Comparison of ENCODE assay signal across 17 cellular contexts in the genomic region with DNA sequence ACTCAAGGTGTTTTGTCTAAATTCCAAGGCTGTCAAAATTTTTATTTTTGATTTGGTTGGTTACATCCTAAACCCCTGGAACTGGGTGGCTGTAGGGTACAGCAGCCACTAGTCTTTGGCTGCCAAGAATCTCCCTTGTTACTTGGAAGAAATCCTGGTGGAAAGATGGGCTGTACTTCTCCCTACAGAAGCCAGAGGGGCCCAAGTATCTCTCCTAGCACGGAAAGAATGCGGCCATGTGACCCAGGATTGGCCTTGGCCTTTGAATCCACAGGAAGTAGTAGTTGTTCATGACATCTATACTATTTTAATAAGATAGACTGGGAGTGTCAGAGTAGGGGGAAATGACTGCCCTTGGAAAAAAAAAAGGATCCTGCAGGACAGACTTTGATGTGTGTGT. TPM values are rescaled to one million over a fixed set of nuclear protein-coding genes. Genes with fewer than 3 reads are reported as not detected.
DNase-seq lines count a peak whose midpoint lies in the region; ATAC-seq, FAIRE-seq and TF ChIP-seq lines count a peak whose summit lies in the region.
"Had no signal": no experiment of that assay in that cellular context is flagged by ENCODE, and none has a peak within 500 bp of the region (broad histone marks: within the 10 kb centered on the region; RNA-seq: fewer than 3 reads in every experiment).

No MANE protein-coding gene starts in this region.

- H3K27ac ChIP-seq in astrocyte (ENCODE audit: low read depth, low read length), result no peak overlapping the region
- H3K27ac ChIP-seq: heart right ventricle, spleen, upper lobe of left lung had no signal

- ATAC-seq in GM18502 (IDR thresholded peaks at IDR 0.05; ENCODE audit: poor library complexity, unreplicated experiment), result no peak
- ATAC-seq in GM21360 (IDR thresholded peaks at IDR 0.05; ENCODE audit: unreplicated experiment), result no peak
- ATAC-seq: activated CD8-positive, alpha-beta memory T cell treated with anti-CD3 and anti-CD28 coated beads, Interleukin-2, amount 10 ng/mL, durations not matched to agents 7 days and 5 days had no signal

- H3K79me2 ChIP-seq in astrocyte (ENCODE audit: insufficient read depth, low read length), result no peaks in the 10 kb centered on the region

- H3K9ac ChIP-seq in astrocyte (ENCODE audit: low read length), result no peak overlapping the region

- no peak for FAIRE-seq in astrocyte (lab: Jason Lieb, UNC)

- H3K36me3 Mint-ChIP-seq in astrocyte (ENCODE audit: low read depth, unreplicated experiment), result no peaks in the 10 kb centered on the region
- H3K36me3 Mint-ChIP-seq: activated CD8-positive, alpha-beta memory T cell treated with anti-CD3 and anti-CD28 coated beads, Interleukin-2, amount 10 ng/mL, durations not matched to agents 7 days and 5 days had no signal

- peaks cover 23% of the 10 kb centered on the region for H3K4me1 Mint-ChIP-seq in astrocyte (ENCODE audit: low read depth, unreplicated experiment)
- H3K4me1 Mint-ChIP-seq: activated CD8-positive, alpha-beta memory T cell treated with anti-CD3 and anti-CD28 coated beads, Interleukin-2, amount 10 ng/mL, durations not matched to agents 7 days and 5 days had no signal

- peaks cover 12% of the 10 kb centered on the region for H3K9me3 Mint-ChIP-seq in astrocyte (ENCODE audit: unreplicated experiment)

- no peak overlapping the region for H3K27ac Mint-ChIP-seq in astrocyte (ENCODE audit: unreplicated experiment)
- H3K27ac Mint-ChIP-seq: activated CD8-positive, alpha-beta memory T cell treated with anti-CD3 and anti-CD28 coated beads, Interleukin-2, amount 10 ng/mL, durations not matched to agents 7 days and 5 days had no signal

- peaks cover 6% of the 10 kb centered on the region for H3K4me1 ChIP-seq in astrocyte (ENCODE audit: insufficient read depth, low read length)
- H3K4me1 ChIP-seq: heart right ventricle, spleen, upper lobe of left lung had no signal

- no peak overlapping the region for H3K4me2 ChIP-seq in astrocyte (ENCODE audit: low read length)

- no peaks in the 10 kb centered on the region for H3K9me3 ChIP-seq in astrocyte (ENCODE audit: insufficient read depth, low read depth, low read length)
- H3K9me3 ChIP-seq: upper lobe of left lung had no signal

- no peaks in the 10 kb centered on the region for H3K36me3 ChIP-seq in astrocyte (ENCODE audit: insufficient read depth, low read length)
- H3K36me3 ChIP-seq: heart right ventricle, spleen, upper lobe of left lung had no signal

- no peaks in the 10 kb centered on the region for H3K27me3 Mint-ChIP-seq in astrocyte (ENCODE audit: low read depth, unreplicated experiment)

- H3K4me3 Mint-ChIP-seq in astrocyte (ENCODE audit: unreplicated experiment), result no peak overlapping the region
- H3K4me3 Mint-ChIP-seq: activated CD8-positive, alpha-beta memory T cell treated with anti-CD3 and anti-CD28 coated beads, Interleukin-2, amount 10 ng/mL, durations not matched to agents 7 days and 5 days had no signal

- H4K20me1 ChIP-seq in astrocyte (ENCODE audit: insufficient read depth, low read length), result no peaks in the 10 kb centered on the region

- DNase-seq in A172 (ENCODE audit: low spot score) (peak; percentile 44), HFF-Myc (ENCODE audit: extremely low read depth, low read depth) (peak; percentile 39), astrocyte (ENCODE audit: low read depth) (peak; percentile 30), iPS DF 19.7 (ENCODE audit: low read depth, low spot score) (peak; percentile 38), SHP77 treated with DMSO at 0.1 percent for 48 hours (lab: John Stamatoyannopoulos, UW) (no peak), NCI-H1105 (lab: John Stamatoyannopoulos, UW) (no peak)
- DNase-seq: activated CD8-positive, alpha-beta memory T cell treated with anti-CD3 and anti-CD28 coated beads, Interleukin-2, amount 10 ng/mL, durations not matched to agents 7 days and 5 days; activated effector memory CD4-positive, alpha-beta T cell treated with anti-CD3 and anti-CD28 coated beads, Interleukin-2, amount 50 U/mL, for 16 hours; aorta; heart right ventricle; NCI-H2029 treated with DMSO at 0.1 percent for 48 hours; NCI-H748 treated with DMSO at 0.1 percent for 48 hours; spleen; stimulated activated naive CD4-positive, alpha-beta T cell; upper lobe of left lung had no signal

- H2AFZ ChIP-seq in astrocyte (ENCODE audit: low read depth, low read length), result no peak overlapping the region

- TF ChIP-seq CTCF in HFF-Myc (IDR thresholded peaks at IDR 0.05; ENCODE audit: low read depth, low read length, missing control alignments) (peak; percentile 19), astrocyte (IDR thresholded peaks at IDR 0.05; ENCODE audit: insufficient read depth, low read depth, low read length) (no peak)

- H3K27me3 ChIP-seq in astrocyte (ENCODE audit: insufficient read depth, low read length), result no peaks in the 10 kb centered on the region
- H3K27me3 ChIP-seq: spleen, upper lobe of left lung had no signal

- H3K4me3 ChIP-seq in HFF-Myc (replicated peaks; ENCODE audit: low read depth, low read length) (no peak overlapping the region), astrocyte (ENCODE audit: insufficient read depth, low read depth, low read length) (no peak overlapping the region)
- H3K4me3 ChIP-seq: heart right ventricle, spleen, upper lobe of left lung had no signal

RNA-seq across cellular contexts. Expression of a gene that starts 54.4 kb away (rescaled TPM):
- total RNA-seq in A172 (2014; rRNA removed; shearing (Covaris generic)), result 0.03 TPM in 1 of 2 replicates, not detected in the other
- not detected in 2 replicates for total RNA-seq in astrocyte

Comparison
In these comparisons a context has a peak if more than half of its experiments do, and no peak if none do; other contexts are left out.
1. DNase-seq: peak in A172 (single experiment), HFF-Myc (single experiment), astrocyte (single experiment) and iPS DF 19.7 (single experiment); none in SHP77 treated with DMSO at 0.1 percent for 48 hours (single experiment) and NCI-H1105 (single experiment).